9 cellular contexts compared by ENCODE assay signal in genomic region chr11:94400839-94401772, GRCh38. TPM values are rescaled to one million over a fixed set of nuclear protein-coding genes. Genes with fewer than 3 reads are reported as not detected.
DNase-seq lines count a peak whose midpoint lies in the region; ATAC-seq and TF ChIP-seq lines count a peak whose summit lies in the region.
"Had no signal": no experiment of that assay in that cellular context is flagged by ENCODE, and none has a peak within 500 bp of the region (broad histone marks: within the 10 kb centered on the region; RNA-seq: fewer than 3 reads in every experiment).

TSS of gene GPR83 (minus strand) at chr11:94401419. CDS start at chr11:94401247, 172 bp downstream.

- TF ChIP-seq CTCF in AG04450 (IDR thresholded peaks at IDR 0.05; ENCODE audit: low read depth, low read length): no peak

- DNase-seq in AG04450 (ENCODE audit: low read depth, low spot score) (no peak), MG63 (peak; percentile 22), middle frontal gyrus (ENCODE audit: extremely low spot score, low spot score) (peak; percentile 22), NCI-H2107 treated with DMSO at 0.1 percent for 48 hours (lab: John Stamatoyannopoulos, UW; ENCODE audit: unreplicated experiment) (no peak)
- DNase-seq: uterus had no signal

- H3K4me3 ChIP-seq in AG04450 (ENCODE audit: low read depth, low read length): peak within 1 kb of the TSS; percentile 58
- H3K4me3 ChIP-seq in MG63: peak within 1 kb of the TSS; percentile 27
- H3K4me3 ChIP-seq in ectodermal cell (ENCODE audit: insufficient read depth, low read depth, low read length): peak within 1 kb of the TSS; percentile 47

- peaks cover 46% of the 10 kb centered on the region for H3K27me3 ChIP-seq in AG04450 (ENCODE audit: control insufficient read depth, insufficient read depth, low read length)
- H3K27me3 ChIP-seq in MG63: peaks cover 24% of the 10 kb centered on the region
- H3K27me3 ChIP-seq in ectodermal cell (ENCODE audit: control insufficient read depth, insufficient read depth, low read length, poor library complexity, severe bottlenecking): peaks cover 36% of the 10 kb centered on the region
- H3K27me3 ChIP-seq: uterus had no signal

- CTCF ChIA-PET in AG04450 (lab: Charles Lee): interaction anchor here (0.7 to 0.9 kb wide), 2 partner anchors 17 to 230 kb away, joined by 3 to 4 read pairs; no protein-coding TSS in a partner anchor

- ATAC-seq in GM19455 (IDR thresholded peaks at IDR 0.05; ENCODE audit: unreplicated experiment) (no peak), HG02938 (IDR thresholded peaks at IDR 0.05; ENCODE audit: unreplicated experiment) (no peak), HG02870 (IDR thresholded peaks at IDR 0.05; ENCODE audit: unreplicated experiment) (no peak)

- H3K27ac ChIP-seq in AG04450 (ENCODE audit: low read depth, low read length) (no peak within 1 kb of the TSS), ectodermal cell (ENCODE audit: insufficient read depth, low read depth, low read length, poor library complexity, severe bottlenecking) (no peak within 1 kb of the TSS)
- H3K27ac ChIP-seq: uterus had no signal

- POLR2A ChIA-PET in AG04450 (lab: Yijun Ruan, JAX): no interaction called here

- H3K4me1 ChIP-seq in ectodermal cell (ENCODE audit: control insufficient read depth, insufficient read depth, low read length): no peaks in the 10 kb centered on the region

- H3K9me3 ChIP-seq in AG04450 (ENCODE audit: control insufficient read depth, insufficient read depth, low read length) (no peaks in the 10 kb centered on the region; the same call in 1 of the 2 replicates), MG63 (no peaks in the 10 kb centered on the region), ectodermal cell (ENCODE audit: control insufficient read depth, low read length) (no peaks in the 10 kb centered on the region)
- H3K9me3 ChIP-seq: uterus had no signal

- no peaks in the 10 kb centered on the region for H3K36me3 ChIP-seq in MG63
- no peaks in the 10 kb centered on the region for H3K36me3 ChIP-seq in ectodermal cell (ENCODE audit: control insufficient read depth, insufficient read depth, low read length)
- H3K36me3 ChIP-seq: uterus had no signal

- WGBS in ectodermal cell, 2 experiments: 8% methylated on average over 73 of the region's 73 CpGs

RNA-seq across cellular contexts. Expression of gene GPR83, which starts in this region (rescaled TPM):
- polyA plus RNA-seq in AG04450 (2011; rRNA removed): 0.02 and 0.04 TPM in 2 replicates
- 0.13 TPM in 1 of 2 replicates, not detected in the other for polyA minus RNA-seq in AG04450 (2011; rRNA and poly(A)+ RNA removed)
- not detected in 2 replicates for total RNA-seq in MG63 (2014; rRNA removed; shearing (Covaris generic); ENCODE audit: low replicate concordance)
- 0.09 TPM for polyA plus RNA-seq in ectodermal cell (2013, experiment 1 of 4)
- 0.14 TPM for polyA plus RNA-seq in ectodermal cell (2013, experiment 2 of 4)
- polyA plus RNA-seq in ectodermal cell (2013, experiment 3 of 4): 0.11 TPM
- polyA plus RNA-seq in ectodermal cell (2013, experiment 4 of 4): 0.16 TPM

Comparison
In these comparisons a context has a peak if more than half of its experiments do, and no peak if none do; other contexts are left out.
1. Peak in DNase-seq and H3K4me3 ChIP-seq in MG63; RNA of the gene not detected or under 1 TPM.